11 cellular contexts compared by ENCODE assay signal in genomic region chr2:100786297-100786658, GRCh38. TPM values are rescaled to one million over a fixed set of nuclear protein-coding genes. Genes with fewer than 3 reads are reported as not detected.
A peak's percentile ranks its signal among the peaks of the same experiment; 100 is the strongest.
DNase-seq lines count a peak whose midpoint lies in the region; ATAC-seq, FAIRE-seq and TF ChIP-seq lines count a peak whose summit lies in the region.
"Had no signal": no experiment of that assay in that cellular context is flagged by ENCODE, and none has a peak within 500 bp of the region (broad histone marks: within the 10 kb centered on the region; RNA-seq: fewer than 3 reads in every experiment).

No MANE protein-coding gene starts in this region.

- BruUV-seq in PC-9 (replicated peaks; lab: Mats Ljungman, UMichigan) = no TSS peak

- no peaks in the 10 kb centered on the region for H3K27me3 Mint-ChIP-seq in osteocyte (ENCODE audit: unreplicated experiment)

- no peaks in the 10 kb centered on the region for H3K36me3 Mint-ChIP-seq in osteocyte (ENCODE audit: unreplicated experiment)
- H3K36me3 Mint-ChIP-seq: WTC11 had no signal

- no peaks in the 10 kb centered on the region for H3K9me3 Mint-ChIP-seq in osteocyte (ENCODE audit: unreplicated experiment)
- H3K9me3 Mint-ChIP-seq: GM23338 had no signal

- H3K4me3 ChIP-seq in PC-9 = peak overlapping the region; percentile 33; the same call in 1 of the 2 replicates
- H3K4me3 ChIP-seq in esophagus muscularis mucosa = no peak overlapping the region
- H3K4me3 ChIP-seq: GM23338 had no signal

- peak overlapping the region; percentile 68 for H3K27ac Mint-ChIP-seq in osteocyte (ENCODE audit: unreplicated experiment)
- H3K27ac Mint-ChIP-seq: GM23338, WTC11 had no signal

- peaks cover 37% of the 10 kb centered on the region for H3K4me1 Mint-ChIP-seq in osteocyte (ENCODE audit: unreplicated experiment)

- peak overlapping the region; percentile 72 for H3K4me2 ChIP-seq in PC-9
- H3K4me2 ChIP-seq: GM23338 had no signal

- no peaks in the 10 kb centered on the region for H3K36me3 ChIP-seq in PC-9 (ENCODE audit: low read depth)
- H3K36me3 ChIP-seq in esophagus muscularis mucosa = no peaks in the 10 kb centered on the region

- H3K9me3 ChIP-seq in PC-9 (ENCODE audit: insufficient read depth, low read depth) (no peaks in the 10 kb centered on the region), esophagus muscularis mucosa (no peaks in the 10 kb centered on the region)

- peak; percentile 88 for DNase-seq in Caki2 (ENCODE audit: low read depth)
- peak; percentile 75 to 96 for DNase-seq in PC-9
- DNase-seq in esophagus muscularis mucosa (ENCODE audit: extremely low spot score) = no peak
- DNase-seq in osteocyte (ENCODE audit: extremely low spot score, unreplicated experiment) = no peak
- no peak for DNase-seq in activated T-cell treated with anti-CD3 and anti-CD28 coated beads, Interleukin-2, amount 50 U/mL, for 1 hour
- DNase-seq in activated CD4-positive, alpha-beta T cell treated with anti-CD3 and anti-CD28 coated beads for 48 hours = no peak
- no peak for DNase-seq in D721Med (ENCODE audit: insufficient read length, low spot score)
- DNase-seq: NCI-H1105 treated with DMSO at 0.1 percent for 48 hours had no signal

- no peaks in the 10 kb centered on the region for H4K20me1 ChIP-seq in PC-9 (ENCODE audit: insufficient read depth)

- 78% methylated on average over 7 of the region's 7 CpGs for WGBS in esophagus muscularis mucosa

- no peaks in the 10 kb centered on the region for H3K9me2 ChIP-seq in PC-9 (ENCODE audit: insufficient read depth)

- no peak for ATAC-seq in HG03135 (IDR thresholded peaks at IDR 0.05; ENCODE audit: unreplicated experiment)
- ATAC-seq: GM23338, WTC11 had no signal

- no peak overlapping the region; the same call in 1 of the 2 replicates for H2AFZ ChIP-seq in PC-9
- H2AFZ ChIP-seq: GM23338 had no signal

- no peak for TF ChIP-seq EP300 in esophagus muscularis mucosa (IDR thresholded peaks at IDR 0.05)

- H3K4me3 Mint-ChIP-seq in osteocyte (ENCODE audit: unreplicated experiment) = peak overlapping the region; percentile 17
- H3K4me3 Mint-ChIP-seq: GM23338, WTC11 had no signal

- H3F3A ChIP-seq in PC-9 (ENCODE audit: insufficient read depth, low read depth) = peaks cover 41% of the 10 kb centered on the region

- in situ Hi-C loops in Caki2 (cut with HindIII; ENCODE audit: low pct_unique_long_range_greater_than_20kb, low sequenced_read_pairs) = no loop called here

- no peaks in the 10 kb centered on the region for H3K79me2 ChIP-seq in PC-9 (ENCODE audit: low read depth)

- CTCF ChIA-PET in PC-9 (lab: Charles Lee) = interaction anchor here (0.6 kb wide), 1 partner anchor 18 kb away, joined by 3 read pairs; no protein-coding TSS in a partner anchor

- TF ChIP-seq POLR2A in esophagus muscularis mucosa (IDR thresholded peaks at IDR 0.05; ENCODE audit: low read depth) = no peak

- intact Hi-C loops in PC-9 (cut with micrococcal nuclease; ENCODE audit: unreplicated experiment) (loop anchor here (1.0 to 5.0 kb wide), 2 partner anchors 11 to 54 kb away; no protein-coding TSS in a partner anchor), esophagus muscularis mucosa (cut with DNase I) (no loop called here)

- POLR2A ChIA-PET in PC-9 (lab: Charles Lee; ENCODE audit: unreplicated experiment) = no interaction called here

- TF ChIP-seq CTCF in PC-9 (conservative IDR thresholded peaks at IDR 0.05) = no peak
- TF ChIP-seq CTCF in esophagus muscularis mucosa (IDR thresholded peaks at IDR 0.05) = no peak
- TF ChIP-seq CTCF in osteocyte (IDR thresholded peaks at IDR 0.05) = no peak
- TF ChIP-seq CTCF in D721Med (IDR thresholded peaks at IDR 0.05; ENCODE audit: insufficient read depth, missing control alignments) = no peak

- no peak for FAIRE-seq in D721Med (lab: Jason Lieb, UNC)

- peak overlapping the region; percentile 77 for H3K27ac ChIP-seq in PC-9
- peak overlapping the region; percentile 37 to 68 (median 56) for H3K27ac ChIP-seq in esophagus muscularis mucosa (replicated peaks in 1 of 4)

- H3K4me1 ChIP-seq in PC-9 (replicated peaks; ENCODE audit: insufficient read depth) = peaks cover 63% of the 10 kb centered on the region
- H3K4me1 ChIP-seq in esophagus muscularis mucosa = peaks cover 10 to 16% (median 15%) of the 10 kb centered on the region in 4 donors

- H3K27me3 ChIP-seq in PC-9 (ENCODE audit: insufficient read depth, low read depth) (no peaks in the 10 kb centered on the region), esophagus muscularis mucosa (no peaks in the 10 kb centered on the region)

RNA-seq across cellular contexts. Expression of gene NPAS2, which starts 33.7 kb away (rescaled TPM):
- 2.0 and 113 TPM in 2 replicates for total RNA-seq in Caki2 (2014; rRNA removed; shearing (Covaris generic); ENCODE audit: low replicate concordance)
- total RNA-seq in PC-9 (2021) (38.3 and 41.2 TPM in 2 replicates), esophagus muscularis mucosa (10 to 100 TPM; 14.1 to 45.8 (median 28.1) TPM), osteocyte (16.6 and 21.4 TPM in 2 replicates)

Comparison
In these comparisons a context has a peak if more than half of its experiments do, and no peak if none do; other contexts are left out.
1. DNase-seq: peak in Caki2 (single experiment) and PC-9 (2 of 2); none in esophagus muscularis mucosa (single experiment), osteocyte (single experiment), activated T-cell treated with anti-CD3 and anti-CD28 coated beads, Interleukin-2, amount 50 U/mL, for 1 hour (single experiment), activated CD4-positive, alpha-beta T cell treated with anti-CD3 and anti-CD28 coated beads for 48 hours (single experiment) and D721Med (single experiment).